ENCODE assay signal across 29 cellular contexts in the genomic region with DNA sequence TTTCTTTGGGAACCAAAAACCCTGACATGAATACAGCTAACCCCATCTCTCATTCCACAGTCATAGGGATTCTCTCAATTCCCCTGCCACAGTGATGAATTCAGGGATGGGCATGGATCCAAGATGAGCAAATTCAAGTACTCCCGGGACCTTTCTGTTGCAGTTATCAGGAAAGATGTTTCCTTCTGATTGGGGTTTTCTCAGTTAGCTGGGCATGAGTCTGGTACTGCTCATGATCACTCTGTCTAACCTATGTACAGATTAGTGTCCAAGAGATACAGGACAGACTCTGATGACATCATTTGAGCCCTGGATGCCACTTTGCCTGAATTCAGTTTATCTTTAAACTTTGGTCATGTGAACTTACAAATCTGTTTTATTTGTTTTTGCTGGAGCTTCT.
DNase-seq lines count a peak whose midpoint lies in the region; ATAC-seq, FAIRE-seq and TF ChIP-seq lines count a peak whose summit lies in the region.
"Had no signal": no experiment of that assay in that cellular context is flagged by ENCODE, and none has a peak within 500 bp of the region (broad histone marks: within the 10 kb centered on the region; RNA-seq: fewer than 3 reads in every experiment).

No MANE protein-coding gene starts in this region.

- CTCF ChIA-PET in HepG2 (lab: Yijun Ruan, JAX; ENCODE audit: low intra/inter-chr PET ratio, low total read pairs), result no interaction called here

- no peak overlapping the region for H3K4me2 ChIP-seq in HepG2 (ENCODE audit: low read depth, low read length)

- no peaks in the 10 kb centered on the region for H3K4me1 ChIP-seq in HepG2 (ENCODE audit: insufficient read depth, low read length)
- no peaks in the 10 kb centered on the region for H3K4me1 ChIP-seq in aorta (ENCODE audit: control insufficient read depth in 1 of 2, insufficient read depth in 2 of 2, low read length in 2 of 2)
- peaks cover 0 to 3% (median 0%) of the 10 kb centered on the region in 4 donors for H3K4me1 ChIP-seq in sigmoid colon
- H3K4me1 ChIP-seq: breast epithelium, Caco-2, foreskin keratinocyte, left ventricle myocardium inferior had no signal

- in situ Hi-C loops in HepG2 (cut with HindIII; ENCODE audit: extremely low pct_ligation_motif_present, low pct_unique_long_range_greater_than_20kb), result no loop called here

- no peak overlapping the region for H3K27ac ChIP-seq in HepG2 (ENCODE audit: extremely low read length, insufficient read depth, low read length)
- no peak overlapping the region for H3K27ac ChIP-seq in aorta (ENCODE audit: low read depth in 1 of 2, low read length in 2 of 2)
- H3K27ac ChIP-seq in sigmoid colon, result no peak overlapping the region
- H3K27ac ChIP-seq: breast epithelium, foreskin keratinocyte, left ventricle myocardium inferior, tibial nerve had no signal

- H3K9ac ChIP-seq in HepG2 (ENCODE audit: insufficient read depth, low read depth, low read length), result no peak overlapping the region

- no peak for FAIRE-seq in HepG2 (lab: Jason Lieb, UNC)
- FAIRE-seq: H1 had no signal

- H3K4me3 ChIP-seq in cardiac fibroblast (replicated peaks in 1 of 2; ENCODE audit: low read depth in 2 of 2, low read length in 2 of 2) (no peak overlapping the region), HepG2 (replicated peaks in 1 of 3; ENCODE audit: insufficient read depth in 1 of 3, low read depth in 2 of 3, low read length in 3 of 3) (no peak overlapping the region), aorta (ENCODE audit: low read length in 2 of 2) (no peak overlapping the region), sigmoid colon (no peak overlapping the region)
- H3K4me3 ChIP-seq: breast epithelium, left ventricle myocardium inferior, MG63, tibial nerve had no signal

- H4K20me1 ChIP-seq in HepG2 (ENCODE audit: insufficient read depth, low read length), result no peaks in the 10 kb centered on the region

- no peak overlapping the region for H2AFZ ChIP-seq in HepG2 (ENCODE audit: low read length)

- no TSS peak for BruUV-seq in HepG2 (replicated peaks; lab: Mats Ljungman, UMichigan)

- ATAC-seq in HepG2 (no peak), aorta (ENCODE audit: low FRiP score) (peak; percentile 68), HG03571 (IDR thresholded peaks at IDR 0.05; ENCODE audit: unreplicated experiment) (no peak)
- ATAC-seq: activated CD8-positive, alpha-beta T cell treated with anti-CD3 and anti-CD28 coated beads, Interleukin-2, amount 10 ng/mL, durations not matched to agents 7 days and 5 days; foreskin keratinocyte; right cardiac atrium had no signal

- H3K9me3 ChIP-seq in HepG2 (ENCODE audit: low read length) (no peaks in the 10 kb centered on the region), aorta (ENCODE audit: control insufficient read depth, low read length) (no peaks in the 10 kb centered on the region), sigmoid colon (no peaks in the 10 kb centered on the region)
- H3K9me3 ChIP-seq: breast epithelium, Caco-2, left ventricle myocardium inferior, MG63, tibial nerve had no signal

- TF ChIP-seq POLR2A in HepG2 (IDR thresholded peaks at IDR 0.05; ENCODE audit: insufficient read depth in 1 of 2, low read depth in 2 of 2, low read length in 2 of 2), result no peak
- TF ChIP-seq POLR2A in sigmoid colon (IDR thresholded peaks at IDR 0.05), result no peak

- WGBS in HepG2 (ENCODE audit: low lambda C conversion rate), result 0% methylated on average over 1 of the region's 1 CpG
- 14 to 17% methylated on average over 1 of the region's 1 CpG for WGBS in aorta, 2 donors
- 63 to 73% methylated on average over 1 of the region's 1 CpG for WGBS in sigmoid colon, 2 donors

- TF ChIP-seq CTCF in cardiac fibroblast (IDR thresholded peaks at IDR 0.05; ENCODE audit: low read depth, low read length) (no peak), HepG2 (CRISPR knock-in tag; IDR thresholded peaks at IDR 0.05) (no peak), sigmoid colon (IDR thresholded peaks at IDR 0.05) (no peak)

- no peaks in the 10 kb centered on the region for H3K36me3 ChIP-seq in HepG2 (replicated peaks in 1 of 2; ENCODE audit: control insufficient read depth in 1 of 2, insufficient read depth in 2 of 2, low read length in 2 of 2)
- H3K36me3 ChIP-seq in aorta (ENCODE audit: control insufficient read depth in 1 of 2, insufficient read depth in 2 of 2, low read length in 1 of 2), result no peaks in the 10 kb centered on the region
- no peaks in the 10 kb centered on the region for H3K36me3 ChIP-seq in sigmoid colon
- H3K36me3 ChIP-seq: breast epithelium, left ventricle myocardium inferior, MG63, tibial nerve had no signal

- H3K27me3 ChIP-seq in HepG2 (ENCODE audit: control insufficient read depth in 1 of 2, insufficient read depth in 2 of 2, low read length in 2 of 2) (0 out of 5 replicates have a peak, but pooled peaks cover 0 to 3% of the 10 kb centered on the region in 2 experiments), aorta (ENCODE audit: control insufficient read depth in 1 of 2, insufficient read depth in 2 of 2, low read length in 1 of 2) (no peaks in the 10 kb centered on the region), sigmoid colon (no peaks in the 10 kb centered on the region)
- H3K27me3 ChIP-seq: breast epithelium, MG63, tibial nerve had no signal

- no peak for TF ChIP-seq RAD21 in HepG2 (CRISPR knock-in tag; IDR thresholded peaks at IDR 0.05)

- DNase-seq in LHCN-M2 (ENCODE audit: low read depth) (peak; percentile 68), cardiac fibroblast (ENCODE audit: low read depth in 2 of 2) (peak; percentile 46 to 58), HepG2 (ENCODE audit: low spot score) (no peak), aorta (no peak), NCI-H128 (lab: John Stamatoyannopoulos, UW; ENCODE audit: unreplicated experiment) (no peak), sigmoid colon (no peak)
- DNase-seq: activated CD8-positive, alpha-beta T cell treated with anti-CD3 and anti-CD28 coated beads, Interleukin-2, amount 10 ng/mL, durations not matched to agents 7 days and 5 days; activated naive CD4-positive, alpha-beta T cell treated with anti-CD3 and anti-CD28 coated beads, Interleukin-2, amount 10 ng/mL, durations not matched to agents 7 days and 5 days; C1 segment of cervical spinal cord; Caco-2; DMS79; foreskin keratinocyte; GF-D8; head of caudate nucleus; islet precursor cell; KG1; left ventricle myocardium inferior; MG63; NCI-H1105 treated with DMSO at 0.1 percent for 48 hours; NCI-H1930; NCI-H524 treated with DMSO at 0.1 percent for 48 hours; OCI-M1; posterior cingulate gyrus; right cardiac atrium; stimulated activated CD4-positive, alpha-beta T cell treated with anti-CD3 and anti-CD28 coated beads, Interleukin-4, amount 100 ng/mL, for 4 hours had no signal

- no peaks in the 10 kb centered on the region for H3K79me2 ChIP-seq in HepG2 (ENCODE audit: insufficient read depth, low read length)

- POLR2A ChIA-PET in HepG2 (lab: Yijun Ruan, JAX), result no interaction called here

- TF ChIP-seq EP300 in HepG2 (IDR thresholded peaks at IDR 0.05; ENCODE audit: low read depth in 2 of 2, low read length in 2 of 2) (no peak), HepG2 (CRISPR knock-in tag; IDR thresholded peaks at IDR 0.05; ENCODE audit: borderline replicate concordance) (no peak), sigmoid colon (IDR thresholded peaks at IDR 0.05) (no peak)

- intact Hi-C loops in HepG2 (cut with micrococcal nuclease; ENCODE audit: unreplicated experiment), result no loop called here
- intact Hi-C loops in aorta (cut with DNase I), result no loop called here
- intact Hi-C loops in sigmoid colon (cut with DNase I), result no loop called here

TF ChIP-seq in HepG2, 621 proteins besides CTCF, POLR2A, EP300 and RAD21:
- TF ChIP-seq TBX3 (IDR thresholded peaks at IDR 0.05; ENCODE audit: borderline replicate concordance), result no peak
- TF ChIP-seq, protein P1, sequence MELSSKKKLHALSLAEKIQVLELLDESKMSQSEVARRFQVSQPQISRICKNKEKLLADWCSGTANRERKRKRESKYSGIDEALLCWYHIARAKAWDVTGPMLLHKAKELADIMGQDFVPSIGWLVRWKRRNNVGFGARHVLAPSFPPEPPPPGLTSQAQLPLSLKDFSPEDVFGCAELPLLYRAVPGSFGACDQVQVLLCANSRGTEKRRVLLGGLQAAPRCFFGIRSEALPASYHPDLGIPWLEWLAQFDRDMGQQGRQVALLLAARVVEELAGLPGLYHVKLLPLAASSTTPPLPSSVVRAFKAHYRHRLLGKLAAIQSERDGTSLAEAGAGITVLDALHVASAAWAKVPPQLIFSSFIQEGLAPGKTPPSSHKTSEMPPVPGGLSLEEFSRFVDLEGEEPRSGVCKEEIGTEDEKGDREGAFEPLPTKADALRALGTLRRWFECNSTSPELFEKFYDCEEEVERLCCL (CRISPR knock-in tag; IDR thresholded peaks at IDR 0.05; ENCODE audit: borderline replicate concordance), result no peak
- TF ChIP-seq, protein P2, sequence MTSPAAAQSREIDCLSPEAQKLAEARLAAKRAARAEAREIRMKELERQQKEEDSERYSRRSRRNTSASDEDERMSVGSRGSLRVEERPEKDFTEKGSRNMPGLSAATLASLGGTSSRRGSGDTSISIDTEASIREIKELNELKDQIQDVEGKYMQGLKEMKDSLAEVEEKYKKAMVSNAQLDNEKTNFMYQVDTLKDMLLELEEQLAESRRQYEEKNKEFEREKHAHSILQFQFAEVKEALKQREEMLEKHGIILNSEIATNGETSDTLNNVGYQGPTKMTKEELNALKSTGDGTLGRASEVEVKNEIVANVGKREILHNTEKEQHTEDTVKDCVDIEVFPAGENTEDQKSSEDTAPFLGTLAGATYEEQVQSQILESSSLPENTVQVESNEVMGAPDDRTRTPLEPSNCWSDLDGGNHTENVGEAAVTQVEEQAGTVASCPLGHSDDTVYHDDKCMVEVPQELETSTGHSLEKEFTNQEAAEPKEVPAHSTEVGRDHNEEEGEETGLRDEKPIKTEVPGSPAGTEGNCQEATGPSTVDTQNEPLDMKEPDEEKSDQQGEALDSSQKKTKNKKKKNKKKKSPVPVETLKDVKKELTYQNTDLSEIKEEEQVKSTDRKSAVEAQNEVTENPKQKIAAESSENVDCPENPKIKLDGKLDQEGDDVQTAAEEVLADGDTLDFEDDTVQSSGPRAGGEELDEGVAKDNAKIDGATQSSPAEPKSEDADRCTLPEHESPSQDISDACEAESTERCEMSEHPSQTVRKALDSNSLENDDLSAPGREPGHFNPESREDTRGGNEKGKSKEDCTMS (CRISPR knock-in tag; conservative IDR thresholded peaks at IDR 0.05), result no peak
- TF ChIP-seq HNRNPLL (IDR thresholded peaks at IDR 0.05; ENCODE audit: low read depth, low read length, poor library complexity, severe bottlenecking), result no peak
- peak; percentile 49; the same call in 1 of the 2 replicates for TF ChIP-seq ATF7 (IDR thresholded peaks at IDR 0.05)
- TF ChIP-seq ATF7 (CRISPR knock-in tag; IDR thresholded peaks at IDR 0.05), result no peak
- no peak for TF ChIP-seq NCOA1 (CRISPR knock-in tag; IDR thresholded peaks at IDR 0.05)

Comparison
In these comparisons a context has a peak if more than half of its experiments do, and no peak if none do; other contexts are left out.
1. DNase-seq: peak in LHCN-M2 (single experiment) and cardiac fibroblast (2 of 2); none in HepG2 (single experiment), aorta (0 of 2), NCI-H128 (single experiment) and sigmoid colon (single experiment).